In genomic region chr18:2903006-2903405, GRCh38 we compare ENCODE assay signal across 10 cellular contexts. TPM values are rescaled to one million over a fixed set of nuclear protein-coding genes. Genes with fewer than 3 reads are reported as not detected.
DNase-seq lines count a peak whose midpoint lies in the region; ATAC-seq, FAIRE-seq and TF ChIP-seq lines count a peak whose summit lies in the region.
"Had no signal": no experiment of that assay in that cellular context is flagged by ENCODE, and none has a peak within 500 bp of the region (broad histone marks: within the 10 kb centered on the region; RNA-seq: fewer than 3 reads in every experiment).

No MANE protein-coding gene starts in this region.

- H3K27ac Mint-ChIP-seq in progenitor cell of endocrine pancreas = no peak overlapping the region
- H3K27ac Mint-ChIP-seq: activated CD4-positive, alpha-beta T cell treated with anti-CD3 and anti-CD28 coated beads for 36 hours had no signal

- H3K36me3 Mint-ChIP-seq in progenitor cell of endocrine pancreas (ENCODE audit: insufficient read depth) = no peaks in the 10 kb centered on the region

- H3K27ac ChIP-seq in small intestine (ENCODE audit: low read depth in 1 of 2, low read length in 1 of 2) = no peak overlapping the region

- H3K36me3 ChIP-seq in adipocyte (ENCODE audit: control insufficient read depth, insufficient read depth, low read length, severe bottlenecking) (no peaks in the 10 kb centered on the region), small intestine (ENCODE audit: control insufficient read depth in 2 of 2, insufficient read depth in 2 of 2, low read length in 2 of 2) (no peaks in the 10 kb centered on the region)

- no peak overlapping the region for H3K4me3 ChIP-seq in adipocyte (ENCODE audit: low read length)
- no peak overlapping the region for H3K4me3 ChIP-seq in small intestine (ENCODE audit: low read depth in 1 of 2, low read length in 2 of 2)

- peak overlapping the region; percentile 52 for H3K9ac ChIP-seq in adipocyte (ENCODE audit: low read length)

- no peak for FAIRE-seq in H54 (lab: Jason Lieb, UNC)
- FAIRE-seq in small intestine (lab: Jason Lieb, UNC) = no peak

- H3K27me3 Mint-ChIP-seq in progenitor cell of endocrine pancreas = no peaks in the 10 kb centered on the region
- H3K27me3 Mint-ChIP-seq: activated CD4-positive, alpha-beta T cell treated with anti-CD3 and anti-CD28 coated beads for 36 hours had no signal

- no peaks in the 10 kb centered on the region for H3K9me3 Mint-ChIP-seq in progenitor cell of endocrine pancreas (ENCODE audit: low read depth)

- H3K4me1 ChIP-seq in adipocyte (ENCODE audit: control insufficient read depth, insufficient read depth, low read length) (peaks cover 45% of the 10 kb centered on the region), small intestine (ENCODE audit: control insufficient read depth in 2 of 2, insufficient read depth in 1 of 2, low read depth in 1 of 2, low read length in 1 of 2) (peaks cover 0 to 3% of the 10 kb centered on the region in 2 donors)

- H3K9me3 ChIP-seq in adipocyte (ENCODE audit: control insufficient read depth, low read length) = no peaks in the 10 kb centered on the region
- H3K9me3 ChIP-seq in small intestine (ENCODE audit: control insufficient read depth, low read depth) = no peaks in the 10 kb centered on the region

- intact Hi-C loops in Right ventricle myocardium inferior (cut with DNase I) = loop anchor here (10.0 kb wide), 1 partner anchor 108 kb away; no protein-coding TSS in a partner anchor

- peak; percentile 65 for ATAC-seq in Right ventricle myocardium inferior
- no peak for ATAC-seq in GM18861 (IDR thresholded peaks at IDR 0.05; ENCODE audit: unreplicated experiment)
- ATAC-seq: activated CD4-positive, alpha-beta T cell treated with anti-CD3 and anti-CD28 coated beads for 36 hours had no signal

- H3K27me3 ChIP-seq in adipocyte (replicated peaks; ENCODE audit: control insufficient read depth, insufficient read depth, low read length) = no peaks in the 10 kb centered on the region
- H3K27me3 ChIP-seq in small intestine (ENCODE audit: control insufficient read depth in 2 of 2, insufficient read depth in 2 of 2, low read length in 2 of 2) = no peaks in the 10 kb centered on the region

- 20 to 26% (median 24%) methylated on average over 5 of the region's 5 CpGs for WGBS in small intestine, 3 donors

- peaks cover 6% of the 10 kb centered on the region for H3K4me1 Mint-ChIP-seq in progenitor cell of endocrine pancreas (ENCODE audit: low read depth)

- H3K4me3 Mint-ChIP-seq in progenitor cell of endocrine pancreas (ENCODE audit: low read depth) = no peak overlapping the region
- H3K4me3 Mint-ChIP-seq: activated CD4-positive, alpha-beta T cell treated with anti-CD3 and anti-CD28 coated beads for 36 hours had no signal

- DNase-seq in H54 (ENCODE audit: insufficient read length, low spot score) = peak; percentile 67
- peak; percentile 89 for DNase-seq in adipocyte (ENCODE audit: low read depth)
- DNase-seq in Right ventricle myocardium inferior (ENCODE audit: missing footprints) = peak; percentile 83
- DNase-seq in small intestine = peak; percentile 35
- DNase-seq in SHP77 treated with DMSO at 0.1 percent for 48 hours (lab: John Stamatoyannopoulos, UW) = no peak
- DNase-seq in progenitor cell of endocrine pancreas (ENCODE audit: low spot score, unreplicated experiment) = no peak
- DNase-seq in activated gamma-delta T cell (lab: John Stamatoyannopoulos, UW) = no peak
- DNase-seq: activated CD4-positive, alpha-beta T cell treated with anti-CD3 and anti-CD28 coated beads for 36 hours; NCI-H1092 had no signal

- TF ChIP-seq POLR2A in H54 (IDR thresholded peaks at IDR 0.05; ENCODE audit: low read depth, low read length) = no peak

- no peak for TF ChIP-seq CTCF in progenitor cell of endocrine pancreas (IDR thresholded peaks at IDR 0.05; ENCODE audit: unreplicated experiment)

RNA-seq across cellular contexts. Expression of gene EMILIN2, which starts 56.2 kb away (rescaled TPM):
- total RNA-seq in Right ventricle myocardium inferior (24.6 TPM), progenitor cell of endocrine pancreas (8.7 and 12.5 TPM in 2 replicates)
- polyA plus RNA-seq in small intestine = 10 to 100 TPM in 1 of 3 donors, 1 to 10 TPM in 2; 1.1 to 15.3 (median 1.8) TPM

Comparison
In these comparisons a context has a peak if more than half of its experiments do, and no peak if none do; other contexts are left out.
1. DNase-seq: peak in H54 (single experiment), adipocyte (single experiment), Right ventricle myocardium inferior (single experiment) and small intestine (single experiment); none in SHP77 treated with DMSO at 0.1 percent for 48 hours (single experiment), progenitor cell of endocrine pancreas (single experiment) and activated gamma-delta T cell (single experiment).